8 cellular contexts compared by ENCODE assay signal in the genomic region with DNA sequence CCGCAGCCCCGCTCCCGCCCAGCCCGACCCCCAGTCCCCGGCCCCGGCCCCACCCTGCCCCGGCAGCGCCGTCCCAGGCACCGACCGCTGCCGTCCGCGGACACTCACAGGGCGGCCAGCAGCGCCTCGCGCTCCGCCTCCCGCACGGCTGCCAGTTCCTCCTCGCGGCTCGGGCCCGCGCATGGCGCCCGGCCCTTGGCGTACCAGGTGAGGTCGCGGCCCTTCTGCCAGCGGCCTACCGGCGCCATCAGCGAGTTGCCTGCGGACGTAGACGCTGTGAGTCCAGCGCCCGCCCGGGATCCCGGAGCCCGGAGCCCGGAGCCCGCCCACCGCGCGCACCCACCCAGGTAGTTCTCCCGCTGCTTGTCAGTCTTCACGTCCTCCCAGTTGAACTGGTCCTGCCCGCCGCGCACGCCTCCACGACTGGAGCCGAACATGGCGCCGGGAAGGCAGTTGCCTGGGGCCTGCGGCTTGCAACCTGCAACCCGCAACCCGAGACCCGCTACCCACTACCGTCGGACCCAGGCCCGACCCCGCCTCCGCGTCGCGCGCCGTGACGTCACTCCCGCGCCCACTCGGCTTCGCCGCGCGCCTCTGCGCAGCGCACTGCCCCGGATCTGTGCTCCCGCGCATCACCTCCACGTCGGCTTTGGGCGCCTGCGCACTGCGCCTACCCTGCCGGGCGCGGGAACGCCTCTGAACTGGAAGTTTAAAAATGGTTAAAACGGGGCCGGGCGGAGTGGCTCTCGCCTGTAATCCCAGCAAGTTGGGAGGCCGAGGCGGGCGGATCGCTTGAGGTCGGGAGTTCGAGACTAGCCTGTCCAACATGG. TPM values are rescaled to one million over a fixed set of nuclear protein-coding genes. Genes with fewer than 3 reads are reported as not detected.
DNase-seq lines count a peak whose midpoint lies in the region; ATAC-seq and TF ChIP-seq lines count a peak whose summit lies in the region.

TSS of gene C1orf35 (minus strand) at position 535 of the 830 bp plus-strand sequence. CDS start at position 437, 98 bp downstream.

- no peaks in the 10 kb centered on the region for H3K27me3 ChIP-seq in OCI-LY3 (ENCODE audit: low read depth, low read length)

- H3K4me2 ChIP-seq in OCI-LY3 (ENCODE audit: low read length) = peak within 1 kb of the TSS; percentile 80

- H3K9me3 Mint-ChIP-seq in endothelial cell (ENCODE audit: unreplicated experiment) (no peaks in the 10 kb centered on the region), mesothelial cell of epicardium (no peaks in the 10 kb centered on the region)

- TF ChIP-seq CTCF in OCI-LY3 (IDR thresholded peaks at IDR 0.05; ENCODE audit: low read depth, low read length) = no peak
- TF ChIP-seq CTCF in endothelial cell (IDR thresholded peaks at IDR 0.05; ENCODE audit: unreplicated experiment) = no peak
- no peak for TF ChIP-seq CTCF in mesothelial cell of epicardium (IDR thresholded peaks at IDR 0.05; ENCODE audit: unreplicated experiment)

- H3K36me3 ChIP-seq in OCI-LY3 (replicated peaks; ENCODE audit: low read depth, low read length) = peaks cover 39% of the 10 kb centered on the region

- peak within 1 kb of the TSS; percentile 85 for H2AFZ ChIP-seq in OCI-LY3 (ENCODE audit: low read depth, low read length)

- H3K4me3 Mint-ChIP-seq in endothelial cell (ENCODE audit: unreplicated experiment) (peak within 1 kb of the TSS; percentile 92), mesothelial cell of epicardium (peak within 1 kb of the TSS; percentile 92)

- H3K27ac Mint-ChIP-seq in endothelial cell (ENCODE audit: unreplicated experiment) = no peak within 1 kb of the TSS
- H3K27ac Mint-ChIP-seq in mesothelial cell of epicardium = peak within 1 kb of the TSS; percentile 97

- H3K4me3 ChIP-seq in OCI-LY3 (ENCODE audit: low read length) = peak within 1 kb of the TSS; percentile 87

- H3K9me3 ChIP-seq in OCI-LY3 (ENCODE audit: insufficient read depth, low read length) = no peaks in the 10 kb centered on the region

- H3K4me1 Mint-ChIP-seq in endothelial cell (ENCODE audit: unreplicated experiment) = peaks cover 9% of the 10 kb centered on the region
- peaks cover 18% of the 10 kb centered on the region for H3K4me1 Mint-ChIP-seq in mesothelial cell of epicardium

- H3K36me3 Mint-ChIP-seq in endothelial cell (ENCODE audit: low read depth, unreplicated experiment) = peaks cover 21% of the 10 kb centered on the region
- peaks cover 12% of the 10 kb centered on the region for H3K36me3 Mint-ChIP-seq in mesothelial cell of epicardium

- peak; percentile 53 for ATAC-seq in GM21528 (IDR thresholded peaks at IDR 0.05; ENCODE audit: low FRiP score, unreplicated experiment)

- peak; percentile 99 for DNase-seq in DMS 273 (lab: John Stamatoyannopoulos, UW; ENCODE audit: unreplicated experiment)
- DNase-seq in HuH-7.5 (ENCODE audit: low spot score) = peak; percentile 99
- peak; percentile 93 for DNase-seq in activated CD8-positive, alpha-beta memory T cell treated with anti-CD3 and anti-CD28 coated beads, Interleukin-2, amount 50 U/mL, for 4 hours
- peak; percentile 96 for DNase-seq in endothelial cell (ENCODE audit: low spot score)
- peak; percentile 90 to 96 for DNase-seq in mesothelial cell of epicardium (ENCODE audit: low spot score in 2 of 2, unreplicated experiment in 2 of 2)
- DNase-seq in stimulated activated CD8-positive, alpha-beta memory T cell treated with anti-CD3 and anti-CD28 coated beads, Interleukin-15, amount 100 ng/mL, for 48 hours (ENCODE audit: low read depth in 2 of 2) = peak; percentile 93 to 94

- H3K79me2 ChIP-seq in OCI-LY3 (ENCODE audit: low read length) = peaks cover 49% of the 10 kb centered on the region

- H3K27me3 Mint-ChIP-seq in endothelial cell (ENCODE audit: unreplicated experiment) = peaks cover 13% of the 10 kb centered on the region
- no peaks in the 10 kb centered on the region for H3K27me3 Mint-ChIP-seq in mesothelial cell of epicardium (ENCODE audit: low read depth)

- H3K4me1 ChIP-seq in OCI-LY3 (ENCODE audit: low read length) = peaks cover 19% of the 10 kb centered on the region

- peaks cover 30% of the 10 kb centered on the region for H4K20me1 ChIP-seq in OCI-LY3 (ENCODE audit: insufficient read depth, low read length)

- peak within 1 kb of the TSS; percentile 40 for H3K27ac ChIP-seq in OCI-LY3 (ENCODE audit: low read length)

- peak within 1 kb of the TSS; percentile 80 for H3K9ac ChIP-seq in OCI-LY3 (ENCODE audit: low read length)

RNA-seq across cellular contexts. Expression of gene C1orf35, which starts in this region (rescaled TPM):
- total RNA-seq in endothelial cell (ENCODE audit: unreplicated experiment) = 23.2 TPM
- 19.3 to 20.9 TPM (median 20.2 TPM) in 3 replicates for total RNA-seq in mesothelial cell of epicardium

Comparison
In these comparisons a context has a peak if more than half of its experiments do, and no peak if none do; other contexts are left out.
1. Peak in every context shown above with its lines: DNase-seq, ATAC-seq, H3K4me3 ChIP-seq and H3K27ac ChIP-seq.